ENCODE assay signal across 15 cellular contexts in the genomic region with DNA sequence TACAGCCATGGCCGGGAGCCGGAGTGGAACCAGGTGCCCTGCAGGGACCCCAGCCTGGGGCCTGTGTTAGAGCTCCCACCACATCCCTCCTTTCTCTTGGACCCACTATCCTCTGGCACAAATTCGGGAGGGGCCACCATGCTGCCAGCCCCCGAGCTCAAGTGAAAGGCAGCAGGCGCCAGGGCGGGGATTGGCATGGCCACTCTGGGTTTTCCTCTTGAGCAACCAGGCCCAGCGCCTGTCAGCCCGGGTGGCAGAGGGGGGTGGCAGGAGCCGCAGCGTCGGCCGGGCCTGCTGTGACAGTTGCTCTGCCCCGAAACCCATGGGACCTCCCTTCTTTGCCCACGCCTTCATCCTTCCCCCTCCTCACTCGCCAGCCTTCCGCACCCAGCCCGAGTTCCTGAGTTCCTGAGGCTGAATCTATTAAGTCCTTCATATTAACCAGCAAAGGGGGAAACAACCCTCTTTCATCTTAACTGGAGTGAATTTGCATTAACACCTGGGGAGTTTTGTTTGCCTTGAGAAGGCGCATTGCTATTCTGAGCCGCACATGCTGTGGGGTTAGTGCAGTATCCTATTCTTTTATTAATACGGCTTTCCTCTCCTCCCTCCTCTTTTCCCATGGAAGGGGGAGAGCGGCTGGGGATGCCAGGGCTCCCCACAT. TPM values are rescaled to one million over a fixed set of nuclear protein-coding genes. Genes with fewer than 3 reads are reported as not detected.
A peak's percentile ranks its signal among the peaks of the same experiment; 100 is the strongest.
DNase-seq lines count a peak whose midpoint lies in the region; ATAC-seq and TF ChIP-seq lines count a peak whose summit lies in the region.
"Had no signal": no experiment of that assay in that cellular context is flagged by ENCODE, and none has a peak within 500 bp of the region (broad histone marks: within the 10 kb centered on the region; RNA-seq: fewer than 3 reads in every experiment).

No MANE protein-coding gene starts in this region.

- H3K36me3 Mint-ChIP-seq in activated B cell treated with CpG ODN at 0.5 μM for 24 hours (ENCODE audit: low read depth): peaks cover 3% of the 10 kb centered on the region
- H3K36me3 Mint-ChIP-seq in memory B cell: peaks cover 2% of the 10 kb centered on the region
- H3K36me3 Mint-ChIP-seq: activated naive CD8-positive, alpha-beta T cell treated with anti-CD3 and anti-CD28 coated beads, Interleukin-2, amount 10 ng/mL, durations not matched to agents 7 days and 5 days had no signal

- H3K27me3 Mint-ChIP-seq in activated B cell treated with CpG ODN at 0.5 μM for 24 hours (peaks cover 10% of the 10 kb centered on the region), memory B cell (peaks cover 7% of the 10 kb centered on the region)

- H3K4me3 Mint-ChIP-seq in activated B cell treated with CpG ODN at 0.5 μM for 24 hours: peak overlapping the region; percentile 37
- peak overlapping the region; percentile 69 for H3K4me3 Mint-ChIP-seq in memory B cell
- H3K4me3 Mint-ChIP-seq: activated naive CD8-positive, alpha-beta T cell treated with anti-CD3 and anti-CD28 coated beads, Interleukin-2, amount 10 ng/mL, durations not matched to agents 7 days and 5 days had no signal

- H3K36me3 ChIP-seq in Peyer's patch: no peaks in the 10 kb centered on the region

- H3K4me3 ChIP-seq in Peyer's patch: no peak overlapping the region

- H3K4me1 ChIP-seq in Peyer's patch: peaks cover 0 to 45% (median 3%) of the 10 kb centered on the region in 4 donors

- TF ChIP-seq CTCF in activated B cell treated with CpG ODN at 0.5 μM for 24 hours (IDR thresholded peaks at IDR 0.05): no peak
- TF ChIP-seq CTCF in Peyer's patch (IDR thresholded peaks at IDR 0.05): no peak

- H3K9me3 Mint-ChIP-seq in activated B cell treated with CpG ODN at 0.5 μM for 24 hours (no peaks in the 10 kb centered on the region), memory B cell (no peaks in the 10 kb centered on the region)
- H3K9me3 Mint-ChIP-seq: activated naive CD8-positive, alpha-beta T cell treated with anti-CD3 and anti-CD28 coated beads, Interleukin-2, amount 10 ng/mL, durations not matched to agents 7 days and 5 days; CD8-positive, alpha-beta memory T cell had no signal

- H3K27ac Mint-ChIP-seq in activated B cell treated with CpG ODN at 0.5 μM for 24 hours: no peak overlapping the region
- H3K27ac Mint-ChIP-seq in memory B cell: no peak overlapping the region
- H3K27ac Mint-ChIP-seq: activated naive CD8-positive, alpha-beta T cell treated with anti-CD3 and anti-CD28 coated beads, Interleukin-2, amount 10 ng/mL, durations not matched to agents 7 days and 5 days; CD8-positive, alpha-beta memory T cell had no signal

- no peaks in the 10 kb centered on the region for H3K27me3 ChIP-seq in Peyer's patch

- intact Hi-C loops in activated B cell treated with CpG ODN at 0.5 μM for 24 hours (cut with micrococcal nuclease): no loop called here

- H3K9me3 ChIP-seq in Peyer's patch: no peaks in the 10 kb centered on the region

- TF ChIP-seq POLR2A in Peyer's patch (IDR thresholded peaks at IDR 0.05): no peak

- POLR2A ChIA-PET in activated B cell treated with CpG ODN at 0.5 μM for 24 hours (lab: Charles Lee): no interaction called here

- ATAC-seq in activated B cell treated with CpG ODN at 0.5 μM for 24 hours (ENCODE audit: low read depth) (peak; percentile 60), memory B cell (ENCODE audit: low read depth) (peak; percentile 57), HG02970 (IDR thresholded peaks at IDR 0.05; ENCODE audit: low FRiP score, unreplicated experiment) (no peak), GM19035 (IDR thresholded peaks at IDR 0.05; ENCODE audit: unreplicated experiment) (no peak)
- ATAC-seq: naive thymus-derived CD4-positive, alpha-beta T cell had no signal

- CTCF ChIA-PET in activated B cell treated with CpG ODN at 0.5 μM for 24 hours (lab: Charles Lee): interaction anchor here (1.6 kb wide), 1 partner anchor 14 kb away, joined by 3 read pairs; no protein-coding TSS in a partner anchor

- peaks cover 20% of the 10 kb centered on the region for H3K4me1 Mint-ChIP-seq in activated B cell treated with CpG ODN at 0.5 μM for 24 hours
- peaks cover 9% of the 10 kb centered on the region for H3K4me1 Mint-ChIP-seq in memory B cell

- peak; percentile 2 for DNase-seq in CD1c-positive myeloid dendritic cell (ENCODE audit: extremely low spot score)
- peak; percentile 70 for DNase-seq in NCI-H1092 treated with DMSO at 0.1 percent for 48 hours (lab: John Stamatoyannopoulos, UW)
- DNase-seq in activated B cell treated with CpG ODN at 0.5 μM for 24 hours: no peak
- no peak for DNase-seq in memory B cell (ENCODE audit: low spot score in 2 of 2)
- no peak for DNase-seq in Peyer's patch
- no peak for DNase-seq in AG08396 (ENCODE audit: low spot score)
- DNase-seq: activated naive CD8-positive, alpha-beta T cell treated with anti-CD3 and anti-CD28 coated beads, Interleukin-2, amount 10 ng/mL, durations not matched to agents 7 days and 5 days; CD8-positive, alpha-beta memory T cell; naive thymus-derived CD4-positive, alpha-beta T cell; NCI-H510A treated with DMSO at 0.1 percent for 48 hours; stimulated activated CD4-positive, alpha-beta T cell treated with anti-CD3 and anti-CD28 coated beads, Interleukin-12 subunit alpha, Interleukin-12 subunit beta, amount 100 ng/mL, for 4 hours; T-helper 1 cell had no signal

- peak overlapping the region in 2 of 4 donors; percentile 42 to 64 for H3K27ac ChIP-seq in Peyer's patch

RNA-seq across cellular contexts. Expression of a gene that starts 16.7 kb away (rescaled TPM):
- total RNA-seq in activated B cell treated with CpG ODN at 0.5 μM for 24 hours (0.07 TPM in 1 of 2 replicates, not detected in the other), Peyer's patch (1 to 10 TPM; 1.6 to 5.8 (median 2.9) TPM)
- total RNA-seq: dermis microvascular lymphatic vessel endothelial cell had no signal

Comparison
In these comparisons a context has a peak if more than half of its experiments do, and no peak if none do; other contexts are left out.
1. DNase-seq: peak in CD1c-positive myeloid dendritic cell (single experiment) and NCI-H1092 treated with DMSO at 0.1 percent for 48 hours (single experiment); none in activated B cell treated with CpG ODN at 0.5 μM for 24 hours (single experiment), memory B cell (0 of 2), Peyer's patch (0 of 3) and AG08396 (single experiment).
2. ATAC-seq: peak in activated B cell treated with CpG ODN at 0.5 μM for 24 hours (single experiment) and memory B cell (single experiment); none in HG02970 (single experiment) and GM19035 (single experiment).